18 cellular contexts compared by ENCODE assay signal in genomic region chr16:2077696-2078095, GRCh38. TPM values are rescaled to one million over a fixed set of nuclear protein-coding genes. Genes with fewer than 3 reads are reported as not detected.
DNase-seq lines count a peak whose midpoint lies in the region; ATAC-seq and TF ChIP-seq lines count a peak whose summit lies in the region.
"Had no signal": no experiment of that assay in that cellular context is flagged by ENCODE, and none has a peak within 500 bp of the region (broad histone marks: within the 10 kb centered on the region; RNA-seq: fewer than 3 reads in every experiment).

No MANE protein-coding gene starts in this region.

- H2BK5ac ChIP-seq in neuronal stem cell (ENCODE audit: low read length), result no peak overlapping the region

- no peak overlapping the region for H3K9ac ChIP-seq in PC-3 (ENCODE audit: low read length)
- no peak overlapping the region for H3K9ac ChIP-seq in neuronal stem cell (ENCODE audit: low read depth, low read length, poor library complexity)
- H3K9ac ChIP-seq: GM23248 had no signal

- no peak overlapping the region for H3K18ac ChIP-seq in neuronal stem cell (ENCODE audit: low read length)

- no peak overlapping the region for H3K4me2 ChIP-seq in PC-3 (ENCODE audit: low read length)
- no peak overlapping the region for H3K4me2 ChIP-seq in neuronal stem cell (ENCODE audit: insufficient read depth, low read length, poor library complexity, severe bottlenecking)

- H3K36me3 Mint-ChIP-seq in activated CD4-positive, alpha-beta T cell treated with anti-CD3 and anti-CD28 coated beads, Interleukin-2, amount 10 ng/mL, durations not matched to agents 24 days and 14 days (ENCODE audit: low read depth), result peaks cover 11% of the 10 kb centered on the region
- H3K36me3 Mint-ChIP-seq in HFFc6 (ENCODE audit: low read depth), result peaks cover 4% of the 10 kb centered on the region; the same call in 1 of the 2 replicates

- H3K9me3 ChIP-seq in PC-3 (ENCODE audit: low read length) (no peaks in the 10 kb centered on the region), neuronal stem cell (replicated peaks in 1 of 2; ENCODE audit: control insufficient read depth in 2 of 2, insufficient read depth in 1 of 2, low read depth in 1 of 2, low read length in 2 of 2) (no peaks in the 10 kb centered on the region)
- H3K9me3 ChIP-seq: BLaER1 treated with 17β-estradiol and CSF1 and Interleukin-3, amounts not matched to agents 10 nM and 100 nM; HAP-1 had no signal

- H3K4ac ChIP-seq in neuronal stem cell (ENCODE audit: low read length), result no peak overlapping the region

- ATAC-seq in PC-3, result no peak

- no peak overlapping the region for H3K23ac ChIP-seq in neuronal stem cell (ENCODE audit: low read depth, low read length, poor library complexity)

- H2BK15ac ChIP-seq in neuronal stem cell (ENCODE audit: low read length), result no peak overlapping the region

- H3K14ac ChIP-seq in neuronal stem cell (ENCODE audit: low read length), result peak overlapping the region; percentile 21

- no peaks in the 10 kb centered on the region for H3K79me2 ChIP-seq in PC-3 (ENCODE audit: low read length)

- H3K4me3 Mint-ChIP-seq in activated CD4-positive, alpha-beta T cell treated with anti-CD3 and anti-CD28 coated beads, Interleukin-2, amount 10 ng/mL, durations not matched to agents 24 days and 14 days, result no peak overlapping the region
- no peak overlapping the region for H3K4me3 Mint-ChIP-seq in HFFc6
- H3K4me3 Mint-ChIP-seq: B cell; CD14-positive monocyte; CD4-positive, alpha-beta T cell; CD8-positive, alpha-beta memory T cell had no signal

- H3K27ac Mint-ChIP-seq in activated CD4-positive, alpha-beta T cell treated with anti-CD3 and anti-CD28 coated beads, Interleukin-2, amount 10 ng/mL, durations not matched to agents 24 days and 14 days, result peak overlapping the region; percentile 20
- H3K27ac Mint-ChIP-seq in HFFc6, result no peak overlapping the region
- H3K27ac Mint-ChIP-seq: B cell; CD4-positive, alpha-beta T cell; CD8-positive, alpha-beta memory T cell had no signal

- no peaks in the 10 kb centered on the region for H3K4me1 Mint-ChIP-seq in activated CD4-positive, alpha-beta T cell treated with anti-CD3 and anti-CD28 coated beads, Interleukin-2, amount 10 ng/mL, durations not matched to agents 24 days and 14 days
- no peaks in the 10 kb centered on the region for H3K4me1 Mint-ChIP-seq in HFFc6 (ENCODE audit: low read depth)
- H3K4me1 Mint-ChIP-seq: B cell; CD14-positive monocyte; CD8-positive, alpha-beta memory T cell had no signal

- no peak for DNase-seq in activated CD4-positive, alpha-beta T cell treated with anti-CD3 and anti-CD28 coated beads, Interleukin-2, amount 10 ng/mL, durations not matched to agents 24 days and 14 days
- no peak for DNase-seq in activated CD4-positive, alpha-beta T cell treated with anti-CD3 and anti-CD28 coated beads for 4 hours
- no peak for DNase-seq in PC-3
- no peak for DNase-seq in neuronal stem cell (ENCODE audit: low spot score)
- no peak for DNase-seq in HFFc6
- DNase-seq in OCI-M2 (lab: John Stamatoyannopoulos, UW; ENCODE audit: unreplicated experiment), result no peak
- DNase-seq: CD4-positive, alpha-beta T cell; CD8-positive, alpha-beta memory T cell; DMS 273 treated with DMSO at 0.1 percent for 48 hours; DMS79; EL; GDM1; GM23248 had no signal

- no peak overlapping the region for H3K4me3 ChIP-seq in PC-3 (ENCODE audit: low read length)
- H3K4me3 ChIP-seq in neuronal stem cell (ENCODE audit: low read length in 2 of 2), result no peak overlapping the region
- H3K4me3 ChIP-seq: BLaER1 treated with 17β-estradiol and CSF1 and Interleukin-3, amounts not matched to agents 10 nM and 100 nM; GM23248; HAP-1 had no signal

- H2AFZ ChIP-seq in PC-3 (ENCODE audit: low read length), result no peak overlapping the region
- H2AFZ ChIP-seq in neuronal stem cell (ENCODE audit: low read length), result no peak overlapping the region
- H2AFZ ChIP-seq: GM23248 had no signal

- H4K20me1 ChIP-seq in PC-3 (ENCODE audit: low read length), result no peaks in the 10 kb centered on the region

- H3K36me3 ChIP-seq in PC-3 (ENCODE audit: low read depth, low read length), result no peaks in the 10 kb centered on the region
- H3K36me3 ChIP-seq in neuronal stem cell (replicated peaks in 1 of 2; ENCODE audit: control insufficient read depth in 2 of 2, insufficient read depth in 2 of 2, low read length in 2 of 2), result peaks cover 26 to 85% of the 10 kb centered on the region in 2 donors

- H3K27me3 ChIP-seq in PC-3 (ENCODE audit: low read length), result no peaks in the 10 kb centered on the region
- no peaks in the 10 kb centered on the region for H3K27me3 ChIP-seq in neuronal stem cell (ENCODE audit: control insufficient read depth in 3 of 3, insufficient read depth in 3 of 3, low read depth in 1 of 3, low read length in 3 of 3)
- H3K27me3 ChIP-seq: BLaER1 treated with 17β-estradiol and CSF1 and Interleukin-3, amounts not matched to agents 10 nM and 100 nM had no signal

- TF ChIP-seq CTCF in PC-3 (conservative IDR thresholded peaks at IDR 0.05; ENCODE audit: low read depth, low read length), result no peak
- no peak for TF ChIP-seq CTCF in HFFc6 (IDR thresholded peaks at IDR 0.05)

- BruUV-seq in PC-3 (replicated peaks; lab: Mats Ljungman, UMichigan), result TSS peak; percentile 17

- H3K4me1 ChIP-seq in PC-3 (ENCODE audit: insufficient read depth, low read length), result no peaks in the 10 kb centered on the region
- H3K4me1 ChIP-seq in neuronal stem cell (ENCODE audit: control insufficient read depth in 2 of 2, insufficient read depth in 1 of 2, low read depth in 1 of 2, low read length in 2 of 2), result peaks cover 0 to 1% of the 10 kb centered on the region in 2 donors
- H3K4me1 ChIP-seq: HAP-1 had no signal

- H3K27ac ChIP-seq in PC-3 (ENCODE audit: low read length) (no peak overlapping the region), neuronal stem cell (replicated peaks; ENCODE audit: low read length) (no peak overlapping the region)
- H3K27ac ChIP-seq: 22Rv1; BLaER1 treated with 17β-estradiol and CSF1 and Interleukin-3, amounts not matched to agents 10 nM and 100 nM; GM23248 had no signal

- H2BK120ac ChIP-seq in neuronal stem cell (ENCODE audit: low read depth, low read length), result no peak overlapping the region

- no peak overlapping the region for H4K8ac ChIP-seq in neuronal stem cell (ENCODE audit: low read depth, low read length)

- intact Hi-C loops in activated CD4-positive, alpha-beta T cell treated with anti-CD3 and anti-CD28 coated beads, Interleukin-2, amount 10 ng/mL, durations not matched to agents 24 days and 14 days (cut with micrococcal nuclease), result no loop called here
- intact Hi-C loops in PC-3 (cut with micrococcal nuclease), result no loop called here

- H3K79me1 ChIP-seq in neuronal stem cell (ENCODE audit: low read depth, low read length), result peaks cover 8% of the 10 kb centered on the region

- no peak overlapping the region for H2AK5ac ChIP-seq in neuronal stem cell (ENCODE audit: low read depth, low read length)

- H4K91ac ChIP-seq in neuronal stem cell (ENCODE audit: low read depth, low read length, poor library complexity), result no peak overlapping the region

- no peaks in the 10 kb centered on the region for H3K9me3 Mint-ChIP-seq in activated CD4-positive, alpha-beta T cell treated with anti-CD3 and anti-CD28 coated beads, Interleukin-2, amount 10 ng/mL, durations not matched to agents 24 days and 14 days
- no peaks in the 10 kb centered on the region for H3K9me3 Mint-ChIP-seq in HFFc6
- H3K9me3 Mint-ChIP-seq: CD14-positive monocyte; CD4-positive, alpha-beta T cell; CD8-positive, alpha-beta memory T cell had no signal

- WGBS in neuronal stem cell (ENCODE audit: extremely low coverage in 2 of 2, insufficient read length in 2 of 2, insufficient replicate concordance in 1 of 2), 2 donors, result no CpG with 5 or more reads among the region's 21 CpGs

- CTCF ChIA-PET in PC-3 (lab: Charles Lee), result no interaction called here

- H3F3A ChIP-seq in PC-3 (ENCODE audit: low read length, unreplicated experiment), result no peaks in the 10 kb centered on the region

- H2BK12ac ChIP-seq in neuronal stem cell (ENCODE audit: low read length), result no peak overlapping the region

- POLR2A ChIA-PET in PC-3 (lab: Charles Lee; ENCODE audit: unreplicated experiment), result no interaction called here

- no peaks in the 10 kb centered on the region for H3K27me3 Mint-ChIP-seq in activated CD4-positive, alpha-beta T cell treated with anti-CD3 and anti-CD28 coated beads, Interleukin-2, amount 10 ng/mL, durations not matched to agents 24 days and 14 days
- peaks cover 6% of the 10 kb centered on the region for H3K27me3 Mint-ChIP-seq in HFFc6 (ENCODE audit: insufficient read depth)
- H3K27me3 Mint-ChIP-seq: B cell; CD4-positive, alpha-beta T cell had no signal

- H3K9me2 ChIP-seq in PC-3 (replicated peaks; ENCODE audit: low read length), result no peaks in the 10 kb centered on the region

RNA-seq across cellular contexts. Expression of gene TSC2, which starts 29.9 kb away (rescaled TPM):
- total RNA-seq in activated CD4-positive, alpha-beta T cell treated with anti-CD3 and anti-CD28 coated beads, Interleukin-2, amount 10 ng/mL, durations not matched to agents 24 days and 14 days, result 98.8 and 99.8 TPM in 2 replicates
- total RNA-seq in PC-3 (2014; rRNA removed), result 59.3 and 64.4 TPM in 2 replicates
- polyA plus RNA-seq in neuronal stem cell (2013, experiment 1 of 2), result 54.6 TPM
- polyA plus RNA-seq in neuronal stem cell (2013, experiment 2 of 2), result 53.2 TPM
- 10 to 100 TPM; 72.0 to 88.3 (median 83.2) TPM for total RNA-seq in HFFc6 (2021; fragmentation: NEBNext Ultra II Directional; extraction: Animal tissue kit (Norgen Biotek cat#: 25700))

RNA-seq across cellular contexts. Expression of gene NTHL1, which starts 30.1 kb away (rescaled TPM):
- total RNA-seq in activated CD4-positive, alpha-beta T cell treated with anti-CD3 and anti-CD28 coated beads, Interleukin-2, amount 10 ng/mL, durations not matched to agents 24 days and 14 days, result 50.3 and 57.7 TPM in 2 replicates
- total RNA-seq in PC-3 (2014; rRNA removed), result 87.1 and 90.1 TPM in 2 replicates
- 28.2 TPM for polyA plus RNA-seq in neuronal stem cell (2013, experiment 1 of 2)
- polyA plus RNA-seq in neuronal stem cell (2013, experiment 2 of 2), result 27.7 TPM
- 10 to 100 TPM; 23.7 to 31.5 (median 26.4) TPM for total RNA-seq in HFFc6 (2021; fragmentation: NEBNext Ultra II Directional; extraction: Animal tissue kit (Norgen Biotek cat#: 25700))

RNA-seq across cellular contexts. Expression of gene NHERF2, which starts 51.0 kb away (rescaled TPM):
- 1.3 and 1.8 TPM in 2 replicates for total RNA-seq in activated CD4-positive, alpha-beta T cell treated with anti-CD3 and anti-CD28 coated beads, Interleukin-2, amount 10 ng/mL, durations not matched to agents 24 days and 14 days
- total RNA-seq in PC-3 (2014; rRNA removed), result 145 and 160 TPM in 2 replicates
- polyA plus RNA-seq in neuronal stem cell (2013, experiment 1 of 2), result 16.0 TPM
- polyA plus RNA-seq in neuronal stem cell (2013, experiment 2 of 2), result 14.8 TPM
- total RNA-seq in HFFc6 (2021; fragmentation: NEBNext Ultra II Directional; extraction: Animal tissue kit (Norgen Biotek cat#: 25700)), result 100 to 1,000 TPM; 140 to 177 (median 152) TPM

RNA-seq across cellular contexts. Expression of gene PKD1, which starts 58.0 kb away (rescaled TPM):
- total RNA-seq in activated CD4-positive, alpha-beta T cell treated with anti-CD3 and anti-CD28 coated beads, Interleukin-2, amount 10 ng/mL, durations not matched to agents 24 days and 14 days, result 91.4 and 93.3 TPM in 2 replicates
- total RNA-seq in PC-3 (2014; rRNA removed), result 58.9 and 77.3 TPM in 2 replicates
- polyA plus RNA-seq in neuronal stem cell (2013, experiment 1 of 2), result 27.8 TPM
- polyA plus RNA-seq in neuronal stem cell (2013, experiment 2 of 2), result 26.3 TPM
- 100 to 1,000 TPM in 1 of 6 experiments, 10 to 100 TPM in 5; 77.9 to 118 (median 82.5) TPM for total RNA-seq in HFFc6 (2021; fragmentation: NEBNext Ultra II Directional; extraction: Animal tissue kit (Norgen Biotek cat#: 25700))

RNA-seq across cellular contexts. Expression of gene NPW, which starts 58.1 kb away (rescaled TPM):
- 6.9 and 7.0 TPM in 2 replicates for total RNA-seq in activated CD4-positive, alpha-beta T cell treated with anti-CD3 and anti-CD28 coated beads, Interleukin-2, amount 10 ng/mL, durations not matched to agents 24 days and 14 days
- total RNA-seq in PC-3 (2014; rRNA removed), result 3.8 and 5.6 TPM in 2 replicates
- 2.0 TPM for polyA plus RNA-seq in neuronal stem cell (2013, experiment 1 of 2)
- 1.7 TPM for polyA plus RNA-seq in neuronal stem cell (2013, experiment 2 of 2)
- 1 to 10 TPM in 4 of 6 experiments, under 1 TPM in 2; 0.57 to 2.1 (median 1.4) TPM for total RNA-seq in HFFc6 (2021; fragmentation: NEBNext Ultra II Directional; extraction: Animal tissue kit (Norgen Biotek cat#: 25700))
- total RNA-seq: GM23248 had no signal
- polyA plus RNA-seq: CD14-positive monocyte; CD8-positive, alpha-beta memory T cell had no signal

Comparison
In these comparisons a context has a peak if more than half of its experiments do, and no peak if none do; other contexts are left out.
1. RNA of gene NHERF2, which starts 51.0 kb away (total RNA-seq): 140 to 177 TPM in HFFc6 and 145 to 160 TPM in PC-3; 1.3 to 1.8 TPM in activated CD4-positive, alpha-beta T cell treated with anti-CD3 and anti-CD28 coated beads, Interleukin-2, amount 10 ng/mL, durations not matched to agents 24 days and 14 days; every median in the first group is over 10 times any median in the second.